Comparison of ENCODE assay signal across 7 cellular contexts in the genomic region with DNA sequence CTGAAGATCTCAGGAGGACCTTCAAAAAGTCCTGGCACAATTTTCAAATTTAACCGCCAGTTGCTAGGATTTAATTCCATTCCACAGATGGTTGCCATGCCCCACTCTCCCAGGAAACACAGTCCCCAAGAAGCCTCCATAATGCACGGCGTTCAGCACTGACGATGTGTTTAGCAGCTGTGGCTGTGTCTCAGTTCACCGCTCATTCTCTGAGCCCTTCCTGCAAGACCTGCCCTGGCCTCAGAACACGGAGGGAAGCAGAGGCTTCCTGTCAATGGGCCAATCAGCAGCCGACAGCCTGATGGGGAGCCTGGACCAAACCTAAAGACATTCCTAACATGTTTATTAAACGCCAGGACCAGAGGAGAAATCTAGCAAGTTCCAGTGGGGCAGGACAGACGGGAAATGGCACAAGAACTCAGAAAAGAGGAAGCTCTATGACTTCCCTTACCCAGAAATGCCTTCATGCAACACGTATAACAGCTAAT. TPM values are rescaled to one million over a fixed set of nuclear protein-coding genes. Genes with fewer than 3 reads are reported as not detected.
DNase-seq lines count a peak whose midpoint lies in the region; ATAC-seq and TF ChIP-seq lines count a peak whose summit lies in the region.

No MANE protein-coding gene starts in this region.

- H3K9me3 ChIP-seq in right lobe of liver: no peaks in the 10 kb centered on the region

- H3K27me3 ChIP-seq in right lobe of liver: no peaks in the 10 kb centered on the region

- H3K27ac ChIP-seq in angular gyrus (ENCODE audit: low read depth, low read length): peak overlapping the region; percentile 39
- H3K27ac ChIP-seq in right lobe of liver: peak overlapping the region; percentile 28 to 44 (median 37)

- no peak for DNase-seq in right lobe of liver
- DNase-seq in NCI-H1436 treated with DMSO at 0.1 percent for 48 hours (lab: John Stamatoyannopoulos, UW): no peak
- no peak for DNase-seq in DMS79 (lab: John Stamatoyannopoulos, UW)

- WGBS in right lobe of liver (ENCODE audit: insufficient coverage, low coverage, low lambda C conversion rate, missing lambda C conversion rate): 32% methylated on average over 8 of the region's 10 CpGs

- no peak for TF ChIP-seq POLR2A in right lobe of liver (IDR thresholded peaks at IDR 0.05)

- no peak overlapping the region for H3K4me3 ChIP-seq in right lobe of liver

- no peak for TF ChIP-seq CTCF in right lobe of liver (IDR thresholded peaks at IDR 0.05)

- H3K4me1 ChIP-seq in right lobe of liver: no peaks in the 10 kb centered on the region

- intact Hi-C loops in right lobe of liver (cut with DNase I): no loop called here

- H3K36me3 ChIP-seq in right lobe of liver: no peaks in the 10 kb centered on the region

- ATAC-seq in GM19023 (IDR thresholded peaks at IDR 0.05; ENCODE audit: unreplicated experiment) (peak; percentile 71), HG03571 (IDR thresholded peaks at IDR 0.05; ENCODE audit: unreplicated experiment) (peak; percentile 56), right lobe of liver (peak; percentile 41 to 70 (median 54)), GM21447 (IDR thresholded peaks at IDR 0.05; ENCODE audit: unreplicated experiment) (no peak)

RNA-seq across cellular contexts. Expression of a gene that starts 4.9 kb away (rescaled TPM):
- under 1 TPM; 0.06 to 0.44 (median 0.23) TPM for total RNA-seq in right lobe of liver

RNA-seq across cellular contexts. Expression of a gene that starts 53.8 kb away (rescaled TPM):
- 1 to 10 TPM in 2 of 6 experiments, under 1 TPM in 4; 0.18 to 4.8 (median 0.76) TPM for total RNA-seq in right lobe of liver

RNA-seq across cellular contexts. Expression of a gene that starts 54.3 kb away (rescaled TPM):
- 10 to 100 TPM; 18.0 to 36.5 (median 28.9) TPM for total RNA-seq in right lobe of liver
